In genomic region chr2:218687400-218688060, GRCh38 we compare ENCODE assay signal across 8 cellular contexts. TPM values are rescaled to one million over a fixed set of nuclear protein-coding genes. Genes with fewer than 3 reads are reported as not detected.
DNase-seq lines count a peak whose midpoint lies in the region; TF ChIP-seq lines count a peak whose summit lies in the region.
"Not testable (repeated sequence)": the region's sequence is repeated elsewhere in the genome, so short reads cannot be mapped to it uniquely, and the experiment has no call there.

No MANE protein-coding gene starts in this region.

- not testable (repeated sequence) for H3K27ac ChIP-seq in MM.1S (ENCODE audit: low read length); dorsolateral prefrontal cortex

- DNase-seq in AG08395 (ENCODE audit: low spot score) (peak; percentile 88), MM.1S (peak; percentile 63), NOMO-1 treated with dmso at 0.1 percent for 144 hours (lab: John Stamatoyannopoulos, UW; ENCODE audit: unreplicated experiment) (peak; percentile 36), dorsolateral prefrontal cortex (peak in 7 of 10 donors; percentile 28 to 78 (median 41)), iris pigment epithelial cell (ENCODE audit: low read depth) (peak; percentile 83), renal cortical epithelial cell (ENCODE audit: low read depth) (peak; percentile 86)
- peak; percentile 15 to 41 for DNase-seq in activated CD4-positive, alpha-beta T cell treated with anti-CD3 and anti-CD28 coated beads for 4 hours

- H3K4me1 ChIP-seq in MM.1S (ENCODE audit: low read length): not testable (repeated sequence)

- intact Hi-C loops in dorsolateral prefrontal cortex (cut with DNase I): not testable (repeated sequence)

- H3K4me2 ChIP-seq in MM.1S (ENCODE audit: low read depth, low read length): not testable (repeated sequence)

- not testable (repeated sequence) for H3K27me3 ChIP-seq in MM.1S (replicated peaks; ENCODE audit: insufficient read depth, low read length); dorsolateral prefrontal cortex

- H3K9me2 ChIP-seq in MM.1S (replicated peaks; ENCODE audit: insufficient read depth, low read length): not testable (repeated sequence)

- H3K36me3 ChIP-seq in MM.1S (replicated peaks; ENCODE audit: insufficient read depth, low read length): not testable (repeated sequence)

- not testable (repeated sequence) for H3K9ac ChIP-seq in MM.1S (ENCODE audit: low read length)

- H4K20me1 ChIP-seq in MM.1S (ENCODE audit: insufficient read depth, low read length): not testable (repeated sequence)

- H3F3A ChIP-seq in MM.1S (ENCODE audit: insufficient read depth, low read length): not testable (repeated sequence)

- H3K9me3 ChIP-seq in MM.1S (replicated peaks; ENCODE audit: insufficient read depth, low read length): not testable (repeated sequence)

- TF ChIP-seq CTCF in GM12875 (IDR thresholded peaks at IDR 0.05; ENCODE audit: borderline replicate concordance, insufficient read depth, low read depth, low read length) (peak; percentile 73), MM.1S (IDR thresholded peaks at IDR 0.05; ENCODE audit: low read length) (peak; percentile 70), dorsolateral prefrontal cortex (IDR thresholded peaks at IDR 0.05 in 54 of 56, conservative IDR thresholded peaks at IDR 0.05 in 2 of 56; ENCODE audit: low read depth in 1 of 56, partially characterized antibody in 56 of 56) (peak; percentile 45 to 87 (median 76))

- H3K79me2 ChIP-seq in MM.1S (ENCODE audit: low read length): not testable (repeated sequence)

- H3K4me3 ChIP-seq in GM12875 (ENCODE audit: low read depth, low read length); MM.1S (ENCODE audit: low read length); dorsolateral prefrontal cortex: not testable (repeated sequence)

- H2AFZ ChIP-seq in MM.1S (ENCODE audit: low read length): not testable (repeated sequence)

RNA-seq across cellular contexts. Expression of gene STK36, which starts 15.6 kb away (rescaled TPM):
- total RNA-seq in dorsolateral prefrontal cortex: 100 to 1,000 TPM in 18 of 120 experiments, 10 to 100 TPM in 102; 35.1 to 141 (median 75.9) TPM
- total RNA-seq in renal cortical epithelial cell: 9.2 and 50.5 TPM in 2 replicates

RNA-seq across cellular contexts. Expression of gene RNF25, which starts 15.7 kb away (rescaled TPM):
- total RNA-seq in dorsolateral prefrontal cortex (10 to 100 TPM; 13.3 to 46.1 (median 29.1) TPM), renal cortical epithelial cell (21.1 and 29.5 TPM in 2 replicates)

RNA-seq across cellular contexts. Expression of gene TTLL4, which starts 23.1 kb away (rescaled TPM):
- total RNA-seq in dorsolateral prefrontal cortex (100 to 1,000 TPM in 1 of 120 experiments, 10 to 100 TPM in 119; 19.5 to 103 (median 40.4) TPM), renal cortical epithelial cell (4.9 and 17.9 TPM in 2 replicates)

RNA-seq across cellular contexts. Expression of gene BCS1L, which starts 28.0 kb away (rescaled TPM):
- total RNA-seq in dorsolateral prefrontal cortex: 10 to 100 TPM; 21.5 to 56.6 (median 35.8) TPM
- 30.0 and 35.6 TPM in 2 replicates for total RNA-seq in renal cortical epithelial cell

RNA-seq across cellular contexts. Expression of gene ZNF142, which starts 28.1 kb away (rescaled TPM):
- total RNA-seq in dorsolateral prefrontal cortex (10 to 100 TPM; 32.6 to 56.7 (median 43.4) TPM), renal cortical epithelial cell (3.5 and 15.6 TPM in 2 replicates)

Comparison
In these comparisons a context has a peak if more than half of its experiments do, and no peak if none do; other contexts are left out.
1. DNase-seq: peak in every context shown above with its lines; median percentile 88 in AG08395; 86 in renal cortical epithelial cell; 83 in iris pigment epithelial cell; 63 in MM.1S; 41 in dorsolateral prefrontal cortex; 36 in NOMO-1 treated with dmso at 0.1 percent for 144 hours; 28 in activated CD4-positive, alpha-beta T cell treated with anti-CD3 and anti-CD28 coated beads for 4 hours.